ENCODE assay signal across 1 cellular context in the genomic region with DNA sequence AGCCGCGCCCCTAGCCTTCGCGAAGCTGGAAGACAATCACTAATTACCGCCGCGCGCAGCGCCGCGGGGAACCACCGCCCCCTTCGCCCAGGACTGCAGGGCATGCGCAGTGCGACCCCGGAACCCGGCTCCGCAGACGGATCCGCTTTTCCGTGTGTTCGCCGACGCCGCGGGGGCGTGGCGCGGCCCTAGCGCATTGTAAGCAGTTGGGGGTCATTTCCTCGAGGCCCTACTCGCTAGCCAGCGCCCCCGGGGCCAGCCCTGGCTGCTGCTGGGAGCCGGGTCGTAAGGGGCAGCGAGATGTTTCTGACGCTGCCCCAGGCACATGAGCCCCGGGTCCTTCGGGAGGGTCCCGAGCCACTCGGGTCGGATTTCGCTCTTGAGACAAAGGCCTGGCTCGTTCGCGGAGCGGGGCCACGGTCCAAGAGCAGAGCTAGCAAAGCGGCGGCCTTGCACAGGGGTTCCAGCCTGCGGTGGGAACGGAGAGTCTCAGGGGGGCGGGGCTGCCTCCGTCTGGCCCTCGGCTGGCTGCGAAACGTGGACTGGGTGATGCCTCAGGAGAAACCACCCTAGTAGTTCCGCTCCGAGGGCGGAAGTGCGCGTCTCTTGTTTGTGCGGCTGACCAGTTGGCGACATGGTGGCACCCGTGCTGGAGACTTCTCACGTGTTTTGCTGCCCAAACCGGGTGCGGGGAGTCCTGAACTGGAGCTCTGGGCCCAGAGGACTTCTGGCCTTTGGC.
TF ChIP-seq lines count a peak whose summit lies in the region.

A gene with protein sequence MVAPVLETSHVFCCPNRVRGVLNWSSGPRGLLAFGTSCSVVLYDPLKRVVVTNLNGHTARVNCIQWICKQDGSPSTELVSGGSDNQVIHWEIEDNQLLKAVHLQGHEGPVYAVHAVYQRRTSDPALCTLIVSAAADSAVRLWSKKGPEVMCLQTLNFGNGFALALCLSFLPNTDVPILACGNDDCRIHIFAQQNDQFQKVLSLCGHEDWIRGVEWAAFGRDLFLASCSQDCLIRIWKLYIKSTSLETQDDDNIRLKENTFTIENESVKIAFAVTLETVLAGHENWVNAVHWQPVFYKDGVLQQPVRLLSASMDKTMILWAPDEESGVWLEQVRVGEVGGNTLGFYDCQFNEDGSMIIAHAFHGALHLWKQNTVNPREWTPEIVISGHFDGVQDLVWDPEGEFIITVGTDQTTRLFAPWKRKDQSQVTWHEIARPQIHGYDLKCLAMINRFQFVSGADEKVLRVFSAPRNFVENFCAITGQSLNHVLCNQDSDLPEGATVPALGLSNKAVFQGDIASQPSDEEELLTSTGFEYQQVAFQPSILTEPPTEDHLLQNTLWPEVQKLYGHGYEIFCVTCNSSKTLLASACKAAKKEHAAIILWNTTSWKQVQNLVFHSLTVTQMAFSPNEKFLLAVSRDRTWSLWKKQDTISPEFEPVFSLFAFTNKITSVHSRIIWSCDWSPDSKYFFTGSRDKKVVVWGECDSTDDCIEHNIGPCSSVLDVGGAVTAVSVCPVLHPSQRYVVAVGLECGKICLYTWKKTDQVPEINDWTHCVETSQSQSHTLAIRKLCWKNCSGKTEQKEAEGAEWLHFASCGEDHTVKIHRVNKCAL (plus strand): TSS at position 600 of the 739 bp plus-strand sequence. CDS start 35 bp downstream, at position 635.
TSS of gene SLC39A6 (minus strand) at position 41 of the 739 bp plus-strand sequence. CDS start 2,333 bp downstream, outside the sequence.

TF ChIP-seq in HepG2, 621 proteins besides CTCF, POLR2A, EP300 and RAD21 (continued from another document and continues in another):
- TF ChIP-seq, protein P1, sequence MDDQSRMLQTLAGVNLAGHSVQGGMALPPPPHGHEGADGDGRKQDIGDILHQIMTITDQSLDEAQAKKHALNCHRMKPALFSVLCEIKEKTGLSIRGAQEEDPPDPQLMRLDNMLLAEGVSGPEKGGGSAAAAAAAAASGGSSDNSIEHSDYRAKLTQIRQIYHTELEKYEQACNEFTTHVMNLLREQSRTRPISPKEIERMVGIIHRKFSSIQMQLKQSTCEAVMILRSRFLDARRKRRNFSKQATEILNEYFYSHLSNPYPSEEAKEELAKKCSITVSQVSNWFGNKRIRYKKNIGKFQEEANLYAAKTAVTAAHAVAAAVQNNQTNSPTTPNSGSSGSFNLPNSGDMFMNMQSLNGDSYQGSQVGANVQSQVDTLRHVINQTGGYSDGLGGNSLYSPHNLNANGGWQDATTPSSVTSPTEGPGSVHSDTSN (CRISPR knock-in tag; IDR thresholded peaks at IDR 0.05; ENCODE audit: borderline replicate concordance), result peak; percentile 85; the same call in 1 of the 2 replicates
- TF ChIP-seq ISL2 (CRISPR knock-in tag; IDR thresholded peaks at IDR 0.05), result no peak
- TF ChIP-seq ZNF720 (CRISPR knock-in tag; IDR thresholded peaks at IDR 0.05), result no peak
- TF ChIP-seq ZNF709 (CRISPR knock-in tag; IDR thresholded peaks at IDR 0.05), result peak; percentile 90; the same call in 1 of the 2 replicates
- peak; percentile 10; the same call in 1 of the 2 replicates for TF ChIP-seq TBX3 (IDR thresholded peaks at IDR 0.05; ENCODE audit: borderline replicate concordance)
- TF ChIP-seq MBD4 (IDR thresholded peaks at IDR 0.05; ENCODE audit: borderline replicate concordance, low read length), result no peak
- TF ChIP-seq HDAC6 (IDR thresholded peaks at IDR 0.05; ENCODE audit: low read depth, low read length), result no peak
- no peak for TF ChIP-seq SCMH1 (CRISPR knock-in tag; IDR thresholded peaks at IDR 0.05; ENCODE audit: borderline replicate concordance)
- TF ChIP-seq SAFB2 (CRISPR knock-in tag; IDR thresholded peaks at IDR 0.05; ENCODE audit: borderline replicate concordance, low read depth), result peak; percentile 94
- TF ChIP-seq BHLHE40 (IDR thresholded peaks at IDR 0.05; ENCODE audit: low read length), result peak; percentile 88
- peak; percentile 98 for TF ChIP-seq ZFY (CRISPR knock-in tag; IDR thresholded peaks at IDR 0.05)
- no peak; the same call in 1 of the 2 replicates for TF ChIP-seq MEIS2 (CRISPR knock-in tag; IDR thresholded peaks at IDR 0.05)
- TF ChIP-seq MAFF (IDR thresholded peaks at IDR 0.05; ENCODE audit: low read depth, low read length), result no peak
- TF ChIP-seq TBL1XR1 (IDR thresholded peaks at IDR 0.05; ENCODE audit: borderline replicate concordance, low read length, partially characterized antibody), result peak; percentile 14
- no peak for TF ChIP-seq SRSF9 (IDR thresholded peaks at IDR 0.05; ENCODE audit: borderline replicate concordance, insufficient read depth, low read depth, low read length, poor library complexity, severe bottlenecking)
- peak; percentile 69; the same call in 1 of the 2 replicates for TF ChIP-seq ZNF589 (CRISPR knock-in tag; conservative IDR thresholded peaks at IDR 0.05)
- TF ChIP-seq SRF (IDR thresholded peaks at IDR 0.05; ENCODE audit: low read depth, low read length), result no peak
- TF ChIP-seq GPN1 (CRISPR knock-in tag; IDR thresholded peaks at IDR 0.05; ENCODE audit: borderline replicate concordance), result no peak
- peak; percentile 64 for TF ChIP-seq TAF1 (CRISPR knock-in tag; IDR thresholded peaks at IDR 0.05)
- peak in 1 of 2 experiments; percentile 95; a peak in 2 of 4 replicates for TF ChIP-seq KLF16 (CRISPR knock-in tag; IDR thresholded peaks at IDR 0.05)
- TF ChIP-seq ZNF781 (CRISPR knock-in tag; IDR thresholded peaks at IDR 0.05; ENCODE audit: borderline replicate concordance, not compliant biosample characterization), result peak; percentile 86
- TF ChIP-seq TEAD2 (CRISPR knock-in tag; IDR thresholded peaks at IDR 0.05), result 0 out of 2 replicates have a peak, but pooled peaks have one; percentile 38
- TF ChIP-seq ZNF790 (CRISPR knock-in tag; IDR thresholded peaks at IDR 0.05; ENCODE audit: borderline replicate concordance), result peak; percentile 97
- peak; percentile 79; the same call in 1 of the 2 replicates for TF ChIP-seq FOXJ3 (CRISPR knock-in tag; IDR thresholded peaks at IDR 0.05; ENCODE audit: borderline replicate concordance)
- peak; percentile 2 for TF ChIP-seq ZEB1 (IDR thresholded peaks at IDR 0.05; ENCODE audit: insufficient replicate concordance, low read depth)
- no peak; the same call in 1 of the 2 replicates for TF ChIP-seq PITX1 (CRISPR knock-in tag; IDR thresholded peaks at IDR 0.05)
- no peak for TF ChIP-seq ZNF546 (CRISPR knock-in tag; conservative IDR thresholded peaks at IDR 0.05)
- peak; percentile 96; the same call in 1 of the 2 replicates for TF ChIP-seq ZNF33A (CRISPR knock-in tag; IDR thresholded peaks at IDR 0.05; ENCODE audit: borderline replicate concordance)
- TF ChIP-seq CREM (IDR thresholded peaks at IDR 0.05), result peak; percentile 72
- no peak for TF ChIP-seq CREM (CRISPR knock-in tag; IDR thresholded peaks at IDR 0.05)
- peak; percentile 10 for TF ChIP-seq IRX3 (CRISPR knock-in tag; IDR thresholded peaks at IDR 0.05; ENCODE audit: borderline replicate concordance, low read depth)
- TF ChIP-seq ETV5 (CRISPR knock-in tag; IDR thresholded peaks at IDR 0.05; ENCODE audit: borderline replicate concordance), result peak; percentile 82
- peak; percentile 75 for TF ChIP-seq KDM4B (CRISPR knock-in tag; IDR thresholded peaks at IDR 0.05)
- TF ChIP-seq MED1 (CRISPR knock-in tag; IDR thresholded peaks at IDR 0.05), result peak; percentile 32
- peak; percentile 86 for TF ChIP-seq GATAD1 (CRISPR knock-in tag; IDR thresholded peaks at IDR 0.05)
- peak; percentile 48 for TF ChIP-seq MNT (IDR thresholded peaks at IDR 0.05)
- TF ChIP-seq IKZF5 (CRISPR knock-in tag; IDR thresholded peaks at IDR 0.05), result peak; percentile 28; the same call in 1 of the 2 replicates
- TF ChIP-seq SIX4 (CRISPR knock-in tag; IDR thresholded peaks at IDR 0.05), result no peak; the same call in 1 of the 2 replicates
- TF ChIP-seq BRD4 (CRISPR knock-in tag; IDR thresholded peaks at IDR 0.05), result no peak; the same call in 1 of the 2 replicates
- TF ChIP-seq SSRP1 (CRISPR knock-in tag; IDR thresholded peaks at IDR 0.05), result peak; percentile 94
- TF ChIP-seq ZNF274 (CRISPR knock-in tag; IDR thresholded peaks at IDR 0.05), result peak; percentile 70; the same call in 1 of the 2 replicates
- no peak for TF ChIP-seq ZNF260 (CRISPR knock-in tag; IDR thresholded peaks at IDR 0.05; ENCODE audit: borderline replicate concordance, low read depth)
- TF ChIP-seq CCAR2 (optimal IDR thresholded peaks at IDR 0.05; ENCODE audit: low read depth, low read length), result no peak
- TF ChIP-seq FOXM1 (CRISPR knock-in tag; IDR thresholded peaks at IDR 0.05), result no peak
- TF ChIP-seq ZNF672 (CRISPR knock-in tag; IDR thresholded peaks at IDR 0.05), result peak; percentile 69; the same call in 1 of the 2 replicates
- peak; percentile 46; the same call in 1 of the 2 replicates for TF ChIP-seq SMAD3 (CRISPR knock-in tag; IDR thresholded peaks at IDR 0.05)
- TF ChIP-seq, protein P2, sequence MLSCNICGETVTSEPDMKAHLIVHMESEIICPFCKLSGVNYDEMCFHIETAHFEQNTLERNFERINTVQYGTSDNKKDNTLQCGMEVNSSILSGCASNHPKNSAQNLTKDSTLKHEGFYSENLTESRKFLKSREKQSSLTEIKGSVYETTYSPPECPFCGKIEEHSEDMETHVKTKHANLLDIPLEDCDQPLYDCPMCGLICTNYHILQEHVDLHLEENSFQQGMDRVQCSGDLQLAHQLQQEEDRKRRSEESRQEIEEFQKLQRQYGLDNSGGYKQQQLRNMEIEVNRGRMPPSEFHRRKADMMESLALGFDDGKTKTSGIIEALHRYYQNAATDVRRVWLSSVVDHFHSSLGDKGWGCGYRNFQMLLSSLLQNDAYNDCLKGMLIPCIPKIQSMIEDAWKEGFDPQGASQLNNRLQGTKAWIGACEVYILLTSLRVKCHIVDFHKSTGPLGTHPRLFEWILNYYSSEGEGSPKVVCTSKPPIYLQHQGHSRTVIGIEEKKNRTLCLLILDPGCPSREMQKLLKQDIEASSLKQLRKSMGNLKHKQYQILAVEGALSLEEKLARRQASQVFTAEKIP (CRISPR knock-in tag; IDR thresholded peaks at IDR 0.05; ENCODE audit: borderline replicate concordance), result no peak
- peak; percentile 34 for TF ChIP-seq HOXA9 (CRISPR knock-in tag; IDR thresholded peaks at IDR 0.05; ENCODE audit: borderline replicate concordance)
- TF ChIP-seq ZFP36L1 (CRISPR knock-in tag; IDR thresholded peaks at IDR 0.05), result no peak; the same call in 1 of the 2 replicates
- TF ChIP-seq SETDB1 (CRISPR knock-in tag; IDR thresholded peaks at IDR 0.05; ENCODE audit: borderline replicate concordance), result no peak
- peak; percentile 62; the same call in 1 of the 2 replicates for TF ChIP-seq AKAP8 (CRISPR knock-in tag; IDR thresholded peaks at IDR 0.05)
- TF ChIP-seq ZNF230 (CRISPR knock-in tag; IDR thresholded peaks at IDR 0.05), result peak; percentile 89; the same call in 1 of the 2 replicates
- TF ChIP-seq SUZ12 (IDR thresholded peaks at IDR 0.05; ENCODE audit: low read depth, low read length), result no peak
- TF ChIP-seq ZNF496 (CRISPR knock-in tag; IDR thresholded peaks at IDR 0.05; ENCODE audit: insufficient replicate concordance), result no peak
- TF ChIP-seq TOPORS (CRISPR knock-in tag; IDR thresholded peaks at IDR 0.05), result no peak
- peak; percentile 88 for TF ChIP-seq ZNF563 (CRISPR knock-in tag; IDR thresholded peaks at IDR 0.05)
- TF ChIP-seq HOXD1 (CRISPR knock-in tag; IDR thresholded peaks at IDR 0.05), result peak; percentile 20; the same call in 1 of the 2 replicates
- 0 out of 2 replicates have a peak, but pooled peaks have one; percentile 22 for TF ChIP-seq ZNF644 (CRISPR knock-in tag; IDR thresholded peaks at IDR 0.05; ENCODE audit: low read depth)
